8 cellular contexts compared by ENCODE assay signal in the genomic region with DNA sequence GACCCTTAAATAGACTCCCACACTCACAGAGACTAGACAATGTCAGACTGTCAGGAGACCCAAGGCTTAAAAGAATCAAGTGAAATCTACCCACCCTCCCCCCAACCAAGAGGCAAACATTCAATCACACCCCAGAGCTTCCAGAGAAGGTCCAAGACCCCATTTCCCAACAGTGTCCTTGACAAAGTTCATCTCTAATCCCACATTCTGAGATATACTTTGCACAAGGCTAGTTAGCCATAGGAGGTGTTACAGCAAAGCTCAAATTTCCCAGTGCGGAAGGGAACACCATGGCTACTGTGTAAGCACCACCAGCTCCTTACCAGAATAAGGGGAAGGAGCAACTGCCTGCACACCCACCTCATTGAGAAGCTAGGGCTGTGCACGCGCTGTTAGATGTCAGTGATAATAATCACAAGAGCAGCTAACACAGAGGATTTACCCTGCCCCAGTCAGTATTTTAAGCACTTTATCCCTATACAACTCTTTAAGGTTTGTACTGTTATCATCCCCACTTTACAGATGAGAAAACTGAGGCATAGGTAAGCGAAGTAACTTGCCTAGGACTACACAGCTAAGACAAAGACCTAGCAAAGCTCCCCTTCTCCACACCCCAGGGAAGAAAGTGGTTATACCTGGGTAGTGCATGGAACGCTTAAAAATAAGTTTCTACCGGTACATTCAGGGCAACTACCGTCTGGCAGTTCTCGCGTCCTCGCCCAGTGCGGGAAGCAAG. TPM values are rescaled to one million over a fixed set of nuclear protein-coding genes. Genes with fewer than 3 reads are reported as not detected.
DNase-seq lines count a peak whose midpoint lies in the region; ATAC-seq lines count a peak whose summit lies in the region.

No MANE protein-coding gene starts in this region.

- peaks cover 7% of the 10 kb centered on the region for H3K4me1 Mint-ChIP-seq in activated naive CD8-positive, alpha-beta T cell (ENCODE audit: low read depth)
- peaks cover 6 to 15% of the 10 kb centered on the region in 2 donors for H3K4me1 Mint-ChIP-seq in immature natural killer cell

- no peaks in the 10 kb centered on the region for H3K36me3 Mint-ChIP-seq in activated naive CD8-positive, alpha-beta T cell
- H3K36me3 Mint-ChIP-seq in immature natural killer cell: no peaks in the 10 kb centered on the region

- DNase-seq in immature natural killer cell (no peak), DMS53 treated with DMSO at 0.1 percent for 48 hours (lab: John Stamatoyannopoulos, UW; ENCODE audit: unreplicated experiment) (no peak), NK-92 (lab: John Stamatoyannopoulos, UW; ENCODE audit: unreplicated experiment) (no peak)
- no peak for DNase-seq in stimulated activated naive CD8-positive, alpha-beta T cell treated with anti-CD3 and anti-CD28 coated beads, Interleukin-15, Interleukin-2, amounts not matched to agents 100 U/mL and 50 U/mL, for 24 hours

- H3K4me3 Mint-ChIP-seq in activated naive CD8-positive, alpha-beta T cell: peak overlapping the region; percentile 74
- H3K4me3 Mint-ChIP-seq in immature natural killer cell: peak overlapping the region; percentile 62 to 75 (median 72)

- no peaks in the 10 kb centered on the region for H3K9me3 Mint-ChIP-seq in activated naive CD8-positive, alpha-beta T cell (ENCODE audit: low read depth)
- H3K9me3 Mint-ChIP-seq in immature natural killer cell: no peaks in the 10 kb centered on the region

- no peak overlapping the region for H3K27ac Mint-ChIP-seq in activated naive CD8-positive, alpha-beta T cell
- no peak overlapping the region for H3K27ac Mint-ChIP-seq in immature natural killer cell

- H3K27me3 Mint-ChIP-seq in activated naive CD8-positive, alpha-beta T cell: peaks cover 43% of the 10 kb centered on the region
- peaks cover 10 to 24% (median 20%) of the 10 kb centered on the region in 3 donors for H3K27me3 Mint-ChIP-seq in immature natural killer cell (ENCODE audit: low read depth in 3 of 3)

- peak; percentile 15 for ATAC-seq in HG03135 (IDR thresholded peaks at IDR 0.05; ENCODE audit: unreplicated experiment)
- peak; percentile 6 for ATAC-seq in stimulated activated naive CD8-positive, alpha-beta T cell treated with anti-CD3 and anti-CD28 coated beads, Interleukin-15, Interleukin-2, amounts not matched to agents 100 U/mL and 50 U/mL, for 24 hours
- ATAC-seq in HG03039 (IDR thresholded peaks at IDR 0.05; ENCODE audit: unreplicated experiment): no peak
- ATAC-seq in HG02840 (IDR thresholded peaks at IDR 0.05; ENCODE audit: low FRiP score, unreplicated experiment): no peak

RNA-seq across cellular contexts. Expression of a gene that starts 17.3 kb away (rescaled TPM):
- polyA plus RNA-seq in immature natural killer cell: not detected

Comparison
In these comparisons a context has a peak if more than half of its experiments do, and no peak if none do; other contexts are left out.
1. ATAC-seq: peak in HG03135 (single experiment) and stimulated activated naive CD8-positive, alpha-beta T cell treated with anti-CD3 and anti-CD28 coated beads, Interleukin-15, Interleukin-2, amounts not matched to agents 100 U/mL and 50 U/mL, for 24 hours (single experiment); none in HG03039 (single experiment) and HG02840 (single experiment).